Comparison of ENCODE assay signal across 1 cellular context in genomic region chr9:33817327-33818166, GRCh38.
A peak's percentile ranks its signal among the peaks of the same experiment; 100 is the strongest.
TF ChIP-seq lines count a peak whose summit lies in the region.

No MANE protein-coding gene starts in this region.

TF ChIP-seq in HepG2, 621 proteins besides CTCF, POLR2A, EP300 and RAD21 (continued from another document):
- TF ChIP-seq NRL (CRISPR knock-in tag; IDR thresholded peaks at IDR 0.05; ENCODE audit: borderline replicate concordance) (peak; percentile 67; the same call in 1 of the 2 replicates), SRSF1 (optimal IDR thresholded peaks at IDR 0.05; ENCODE audit: low read depth, low read length) (peak; percentile 31), ONECUT2 (CRISPR knock-in tag; IDR thresholded peaks at IDR 0.05) (no peak), GABPB1 (CRISPR knock-in tag; IDR thresholded peaks at IDR 0.05) (peak; percentile 45; the same call in 1 of the 2 replicates)
